1 cellular context compared by ENCODE assay signal in genomic region chr17:31308935-31309334, GRCh38.
TF ChIP-seq lines count a peak whose summit lies in the region.

No MANE protein-coding gene starts in this region.

TF ChIP-seq in K562, 482 proteins besides CTCF, POLR2A, EP300 and RAD21:
- TF ChIP-seq CC2D1A (IDR thresholded peaks at IDR 0.05), result no peak
- no peak for TF ChIP-seq CBFA2T3 (IDR thresholded peaks at IDR 0.05)
- TF ChIP-seq ATF3 (IDR thresholded peaks at IDR 0.05), result no peak
- TF ChIP-seq ATF3 (CRISPR knock-in tag; conservative IDR thresholded peaks at IDR 0.05), result no peak
- no peak for TF ChIP-seq PURB (CRISPR knock-in tag; IDR thresholded peaks at IDR 0.05; ENCODE audit: low read depth)
- no peak for TF ChIP-seq E2F4 (CRISPR knock-in tag; IDR thresholded peaks at IDR 0.05; ENCODE audit: low read depth)
- no peak for TF ChIP-seq THAP7 (CRISPR knock-in tag; IDR thresholded peaks at IDR 0.05)
- no peak for TF ChIP-seq ARID3B (CRISPR knock-in tag; IDR thresholded peaks at IDR 0.05; ENCODE audit: borderline replicate concordance)
- no peak for TF ChIP-seq PREB (CRISPR knock-in tag; IDR thresholded peaks at IDR 0.05)
- no peak for TF ChIP-seq TFAP4 (CRISPR knock-in tag; IDR thresholded peaks at IDR 0.05; ENCODE audit: borderline replicate concordance)
- TF ChIP-seq CSDE1 (IDR thresholded peaks at IDR 0.05), result no peak
- no peak for TF ChIP-seq TARDBP (IDR thresholded peaks at IDR 0.05)
- no peak for TF ChIP-seq SREBF2 (CRISPR knock-in tag; IDR thresholded peaks at IDR 0.05)
- TF ChIP-seq ZBED1 (IDR thresholded peaks at IDR 0.05), result no peak
- TF ChIP-seq ZNF445 (CRISPR knock-in tag; IDR thresholded peaks at IDR 0.05; ENCODE audit: low read depth), result no peak
- TF ChIP-seq ZNF717 (CRISPR knock-in tag; IDR thresholded peaks at IDR 0.05), result no peak
- TF ChIP-seq NCOR1 (IDR thresholded peaks at IDR 0.05), result no peak
- TF ChIP-seq RNF219 (CRISPR knock-in tag; IDR thresholded peaks at IDR 0.05), result no peak
- no peak for TF ChIP-seq ATF7 (IDR thresholded peaks at IDR 0.05)
- no peak for TF ChIP-seq MCM2 (IDR thresholded peaks at IDR 0.05; ENCODE audit: low read depth)
- TF ChIP-seq TCF7 (IDR thresholded peaks at IDR 0.05; ENCODE audit: borderline replicate concordance), result no peak
